In the genomic region with DNA sequence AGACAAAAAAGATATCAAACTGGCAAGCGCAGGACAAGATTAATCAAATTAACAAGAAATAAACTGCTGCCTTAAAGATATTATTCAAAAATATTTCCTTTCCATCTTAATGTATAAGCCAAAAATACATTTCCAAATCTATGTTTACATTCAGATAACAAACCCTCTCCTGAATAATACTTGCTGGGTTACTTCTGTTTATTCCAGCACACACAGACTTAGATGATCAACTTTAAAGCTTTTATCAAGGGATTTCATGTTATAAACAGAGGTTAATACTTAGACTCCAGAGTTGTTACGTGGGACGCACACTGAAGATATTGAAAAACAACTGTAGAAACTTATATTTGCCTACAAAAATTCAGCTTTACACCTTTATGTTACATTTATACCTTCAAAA, we compare ENCODE assay signal across 23 cellular contexts. TPM values are rescaled to one million over a fixed set of nuclear protein-coding genes. Genes with fewer than 3 reads are reported as not detected.
"Had no signal": no experiment of that assay in that cellular context is flagged by ENCODE, and none has a peak within 500 bp of the region (broad histone marks: within the 10 kb centered on the region; RNA-seq: fewer than 3 reads in every experiment).

No MANE protein-coding gene starts in this region.

- H3K4me3 ChIP-seq: MG63 had no signal

- H3K27me3 ChIP-seq: MG63 had no signal

- DNase-seq: IMR-90, Karpas-422, KG1, MG63, NCI-H1092 treated with DMSO at 0.1 percent for 48 hours, NCI-H1436, NCI-H187, NCI-H2029, NCI-H2081 treated with DMSO at 0.1 percent for 48 hours, NCI-H2171, NCI-H226, NCI-H446, NCI-H510A, NCI-H524 treated with DMSO at 0.1 percent for 48 hours, NCI-H69, NCI-H774, Right ventricle myocardium superior, RPMI8226, SIG-M5, SK-N-SH had no signal

- ATAC-seq: HepG2 had no signal

- FAIRE-seq: HepG2 had no signal

- H3K4me2 ChIP-seq: SK-N-SH had no signal

- H3K9me2 ChIP-seq: SK-N-SH had no signal

- H3K9me3 ChIP-seq: MG63, SK-N-SH had no signal

- H3K9ac ChIP-seq: SK-N-SH had no signal

RNA-seq across cellular contexts. Expression of a gene that starts 33.6 kb away (rescaled TPM):
- total RNA-seq: HepG2, HT1080, IMR-90, SK-MEL-5 had no signal
- polyA plus RNA-seq: HepG2, IMR-90, SK-N-SH had no signal
